Comparison of ENCODE assay signal across 6 cellular contexts in the genomic region with DNA sequence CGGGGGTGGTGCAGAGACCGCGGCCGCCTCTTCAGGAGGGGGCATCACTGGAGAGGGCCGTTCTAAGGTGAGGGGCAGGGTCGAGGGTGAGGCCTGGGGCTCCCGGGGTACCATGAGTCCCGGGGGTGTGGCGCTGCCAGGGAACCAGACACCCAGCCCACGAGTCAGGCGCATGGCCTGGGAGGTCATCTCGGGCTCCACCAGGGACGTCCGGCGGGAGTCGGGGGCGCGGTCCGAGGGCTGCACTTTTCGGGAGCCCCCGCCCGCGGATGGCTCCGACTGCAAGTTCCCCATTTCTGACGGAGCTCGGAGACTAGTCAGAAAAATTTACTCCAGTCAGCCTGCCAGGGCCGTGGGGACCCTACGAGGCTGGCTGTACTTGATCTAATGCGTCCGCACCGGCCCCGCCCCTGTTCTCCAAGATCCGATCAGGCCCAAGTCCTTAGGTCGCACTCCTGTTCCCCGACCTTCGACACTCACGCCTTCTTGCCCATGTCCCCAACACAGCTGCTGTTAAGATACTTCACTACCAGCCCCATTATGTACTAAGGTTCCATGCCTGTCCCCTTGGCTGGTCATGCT. TPM values are rescaled to one million over a fixed set of nuclear protein-coding genes. Genes with fewer than 3 reads are reported as not detected.
DNase-seq lines count a peak whose midpoint lies in the region; ATAC-seq, FAIRE-seq and TF ChIP-seq lines count a peak whose summit lies in the region.

No MANE protein-coding gene starts in this region.

- H2AFZ ChIP-seq in K562 (ENCODE audit: low read depth, low read length): peak overlapping the region; percentile 60; the same call in 1 of the 2 replicates

- H3K4me1 ChIP-seq in K562 (replicated peaks in 1 of 2; ENCODE audit: control insufficient read depth in 2 of 2, insufficient read depth in 2 of 2, low read length in 2 of 2): peaks cover 6 to 56% of the 10 kb centered on the region in 2 experiments; a peak in 3 of 5 replicates

- POLR2A ChIA-PET in K562 (lab: Yijun Ruan, JAX): interaction anchor here (0.6 to 1.7 kb wide), 13 partner anchors 9 to 455 kb away, joined by 3 to 27 read pairs (median 4); partner anchors contain the start of genes FAM98C and PSMD8

- peak overlapping the region; percentile 96 for H3K4me3 Mint-ChIP-seq in neural crest cell

- peak overlapping the region; percentile 70 for H3K4me2 ChIP-seq in K562 (ENCODE audit: insufficient read depth, low read length)

- H3K4me3 ChIP-seq in HFF-Myc (replicated peaks; ENCODE audit: low read depth, low read length): peak overlapping the region; percentile 79
- peak overlapping the region; percentile 49 for H3K4me3 ChIP-seq in K562

- peaks cover 3% of the 10 kb centered on the region; the same call in 1 of the 2 replicates for H4K20me1 ChIP-seq in K562 (replicated peaks; ENCODE audit: control insufficient read depth, insufficient read depth, low read length)

- H3K4me1 Mint-ChIP-seq in neural crest cell: peaks cover 29% of the 10 kb centered on the region

- no peak for TF ChIP-seq POLR2A in K562 (conservative IDR thresholded peaks at IDR 0.05)

- intact Hi-C loops in K562 (cut with micrococcal nuclease): loop anchor here (5.0 kb wide), 2 partner anchors 50 to 145 kb away; partner anchors contain the start of gene CATSPERG

- H3K79me2 ChIP-seq in K562 (ENCODE audit: control insufficient read depth, insufficient read depth, low read length): 0 out of 3 replicates have a peak, but pooled peaks cover 2% of the 10 kb centered on the region

- no peak for TF ChIP-seq CTCF in HFF-Myc (IDR thresholded peaks at IDR 0.05; ENCODE audit: low read depth, low read length, missing control alignments)
- no peak for TF ChIP-seq CTCF in K562 (IDR thresholded peaks at IDR 0.05 in 2 of 3, conservative IDR thresholded peaks at IDR 0.05 in 1 of 3; ENCODE audit: insufficient read depth in 2 of 3, low read depth in 1 of 3, low read length in 3 of 3)
- no peak for TF ChIP-seq CTCF in neural crest cell (conservative IDR thresholded peaks at IDR 0.05)

- in situ Hi-C loops in K562 (cut with MboI): no loop called here

- peaks cover 42% of the 10 kb centered on the region; the same call in 2 of the 3 replicates for H3K36me3 ChIP-seq in K562 (ENCODE audit: control insufficient read depth, insufficient read depth, low read length)

- DNase-seq in HFF-Myc (ENCODE audit: extremely low read depth, low read depth) (no peak), K562 (ENCODE audit: extremely low read depth in 1 of 4, low spot score in 3 of 4) (peak in 2 of 4 experiments; percentile 42 to 78), neural crest cell (ENCODE audit: low read depth, low spot score) (no peak), hippocampal formation (lab: John Stamatoyannopoulos, UW) (no peak), HuH-7.5 (ENCODE audit: low spot score) (no peak), activated gamma-delta T cell (lab: John Stamatoyannopoulos, UW) (no peak)

- no peaks in the 10 kb centered on the region for H3K27me3 ChIP-seq in K562 (ENCODE audit: control insufficient read depth in 2 of 2, insufficient read depth in 2 of 2, low read length in 2 of 2)

- H3K9me1 ChIP-seq in K562 (ENCODE audit: control insufficient read depth, insufficient read depth, low read length): peaks cover 3% of the 10 kb centered on the region

- TF ChIP-seq RAD21 in K562 (CRISPR knock-in tag; conservative IDR thresholded peaks at IDR 0.05 in 1 of 2, IDR thresholded peaks at IDR 0.05 in 1 of 2): no peak

- BruUV-seq in K562 (replicated peaks; lab: Mats Ljungman, UMichigan): no TSS peak

- peak; percentile 9; the same call in 2 of the 3 replicates for ATAC-seq in K562

- no peaks in the 10 kb centered on the region for H3K9me3 ChIP-seq in K562 (replicated peaks; ENCODE audit: control insufficient read depth, insufficient read depth, low read depth, low read length)

- H3K27me3 Mint-ChIP-seq in neural crest cell (ENCODE audit: low read depth): peaks cover 4% of the 10 kb centered on the region

- no peaks in the 10 kb centered on the region for H3K9me3 Mint-ChIP-seq in neural crest cell

- peak overlapping the region; percentile 33; the same call in 2 of the 3 replicates for H3K27ac ChIP-seq in K562 (ENCODE audit: extremely low read depth, low read depth, low read length)

- TF ChIP-seq EP300 in K562 (IDR thresholded peaks at IDR 0.05; ENCODE audit: low read length): no peak

- H3K27ac Mint-ChIP-seq in neural crest cell (ENCODE audit: unreplicated experiment): peak overlapping the region; percentile 78

- H3K9ac ChIP-seq in K562 (ENCODE audit: insufficient read depth in 1 of 2, low read depth in 2 of 2, low read length in 2 of 2): peak overlapping the region; percentile 17 to 81; a peak in 3 of 4 replicates

- WGBS in K562 (ENCODE audit: insufficient coverage, low coverage, missing lambda C conversion rate): 7% methylated on average over 28 of the region's 37 CpGs

- peak; percentile 75 for FAIRE-seq in K562 (lab: Jason Lieb, UNC)

- CTCF ChIA-PET in K562 (lab: Yijun Ruan, JAX; ENCODE audit: low intra/inter-chr PET ratio): interaction anchor here (0.6 kb wide), 1 partner anchor 20 kb away, joined by 5 read pairs; no protein-coding TSS in a partner anchor

- H3K36me3 Mint-ChIP-seq in neural crest cell (ENCODE audit: low read depth): peaks cover 8% of the 10 kb centered on the region

RNA-seq across cellular contexts. Expression of gene GGN, which starts 0.8 kb away (rescaled TPM):
- 0.12 TPM in 1 of 2 replicates, not detected in the other for total RNA-seq in K562 (2011; cell fraction: chromatin; rRNA removed; ENCODE audit: low replicate concordance)
- 0.50 TPM in 1 of 2 replicates, not detected in the other for total RNA-seq in K562 (2011; cell fraction: nucleolus; rRNA removed)
- 0.15 TPM in 1 of 2 replicates, not detected in the other for total RNA-seq in K562 (2011; cell fraction: nucleoplasm; rRNA removed)
- total RNA-seq in K562 (2014; rRNA removed) (not detected in 2 replicates), K562 (2014; rRNA removed; fragmentation: Illumina TruSeq; extraction: Trizol) (not detected in 2 replicates), K562 (2015; rRNA removed; fragmentation: Illumina TruSeq; extraction: Trizol) (not detected in 2 replicates), K562 (2021) (0.25 and 0.33 TPM in 2 replicates), neural crest cell (1.4 and 2.2 TPM in 2 replicates)
- polyA plus RNA-seq in K562 (2011; rRNA removed) (0.12 TPM in 1 of 2 replicates, not detected in the other), K562 (2014; fragmentation: Illumina TruSeq; extraction: Trizol) (not detected in 2 replicates), K562 (2014; fragmentation: Nextera tagmentation; extraction: Ambion mirVana) (not detected), K562 (2014; rRNA removed) (0.15 and 0.16 TPM in 2 replicates)
- 0.03 and 0.04 TPM in 2 replicates for polyA plus RNA-seq in K562 (2011; cell fraction: cytosol; rRNA removed)
- polyA plus RNA-seq in K562 (2011; cell fraction: nucleus; rRNA removed): 0.46 and 0.63 TPM in 2 replicates
- polyA plus RNA-seq in K562 (2012): 0.52 and 0.94 TPM in 2 replicates
- not detected in 2 replicates for polyA minus RNA-seq in K562 (2011; rRNA and poly(A)+ RNA removed)
- not detected in 2 replicates for polyA minus RNA-seq in K562 (2011; cell fraction: cytosol; rRNA and poly(A)+ RNA removed)
- 0.54 TPM in 1 of 2 replicates, not detected in the other for polyA minus RNA-seq in K562 (2011; cell fraction: nucleus; rRNA and poly(A)+ RNA removed)

RNA-seq across cellular contexts. Expression of gene SPRED3, which starts 1.4 kb away (rescaled TPM):
- 7.2 and 10.1 TPM in 2 replicates for total RNA-seq in K562 (2011; cell fraction: chromatin; rRNA removed; ENCODE audit: low replicate concordance)
- 3.6 and 6.3 TPM in 2 replicates for total RNA-seq in K562 (2011; cell fraction: nucleolus; rRNA removed)
- total RNA-seq in K562 (2011; cell fraction: nucleoplasm; rRNA removed): 4.3 and 11.0 TPM in 2 replicates
- total RNA-seq in K562 (2014; rRNA removed): 0.05 and 0.41 TPM in 2 replicates
- 0.32 and 0.36 TPM in 2 replicates for total RNA-seq in K562 (2014; rRNA removed; fragmentation: Illumina TruSeq; extraction: Trizol)
- total RNA-seq in K562 (2015; rRNA removed; fragmentation: Illumina TruSeq; extraction: Trizol): 0.15 and 0.25 TPM in 2 replicates
- 0.81 and 0.95 TPM in 2 replicates for total RNA-seq in K562 (2021)
- 0.47 and 0.62 TPM in 2 replicates for polyA plus RNA-seq in K562 (2011; rRNA removed)
- polyA plus RNA-seq in K562 (2011; cell fraction: cytosol; rRNA removed): 0.57 and 0.58 TPM in 2 replicates
- 3.0 and 4.3 TPM in 2 replicates for polyA plus RNA-seq in K562 (2011; cell fraction: nucleus; rRNA removed)
- 0.70 and 3.0 TPM in 2 replicates for polyA plus RNA-seq in K562 (2012)
- polyA plus RNA-seq in K562 (2014; fragmentation: Illumina TruSeq; extraction: Trizol): 0.30 and 0.89 TPM in 2 replicates
- polyA plus RNA-seq in K562 (2014; fragmentation: Nextera tagmentation; extraction: Ambion mirVana): under 1 TPM; 0.21 to 0.25 TPM
- 0.63 and 1.3 TPM in 2 replicates for polyA plus RNA-seq in K562 (2014; rRNA removed)
- polyA minus RNA-seq in K562 (2011; rRNA and poly(A)+ RNA removed): 0.03 and 0.39 TPM in 2 replicates
- not detected in 2 replicates for polyA minus RNA-seq in K562 (2011; cell fraction: cytosol; rRNA and poly(A)+ RNA removed)
- 0.89 and 1.3 TPM in 2 replicates for polyA minus RNA-seq in K562 (2011; cell fraction: nucleus; rRNA and poly(A)+ RNA removed)
- total RNA-seq in neural crest cell: 11.2 and 12.0 TPM in 2 replicates

RNA-seq across cellular contexts. Expression of gene PSMD8, which starts 12.7 kb away (rescaled TPM):
- total RNA-seq in K562 (2011; cell fraction: chromatin; rRNA removed; ENCODE audit: low replicate concordance): 76.7 and 164 TPM in 2 replicates
- 169 and 187 TPM in 2 replicates for total RNA-seq in K562 (2011; cell fraction: nucleolus; rRNA removed)
- 126 and 134 TPM in 2 replicates for total RNA-seq in K562 (2011; cell fraction: nucleoplasm; rRNA removed)
- total RNA-seq in K562 (2014; rRNA removed): 379 and 498 TPM in 2 replicates
- total RNA-seq in K562 (2014; rRNA removed; fragmentation: Illumina TruSeq; extraction: Trizol): 222 and 257 TPM in 2 replicates
- 315 and 317 TPM in 2 replicates for total RNA-seq in K562 (2015; rRNA removed; fragmentation: Illumina TruSeq; extraction: Trizol)
- total RNA-seq in K562 (2021): 304 and 317 TPM in 2 replicates
- polyA plus RNA-seq in K562 (2011; rRNA removed): 561 and 583 TPM in 2 replicates
- polyA plus RNA-seq in K562 (2011; cell fraction: cytosol; rRNA removed): 760 and 1,382 TPM in 2 replicates
- 215 and 238 TPM in 2 replicates for polyA plus RNA-seq in K562 (2011; cell fraction: nucleus; rRNA removed)
- 347 and 565 TPM in 2 replicates for polyA plus RNA-seq in K562 (2012)
- 377 and 397 TPM in 2 replicates for polyA plus RNA-seq in K562 (2014; fragmentation: Illumina TruSeq; extraction: Trizol)
- polyA plus RNA-seq in K562 (2014; fragmentation: Nextera tagmentation; extraction: Ambion mirVana): 100 to 1,000 TPM; 130 to 244 TPM
- 372 and 502 TPM in 2 replicates for polyA plus RNA-seq in K562 (2014; rRNA removed)
- polyA minus RNA-seq in K562 (2011; rRNA and poly(A)+ RNA removed): 222 and 326 TPM in 2 replicates
- polyA minus RNA-seq in K562 (2011; cell fraction: cytosol; rRNA and poly(A)+ RNA removed): 135 and 197 TPM in 2 replicates
- 64.9 and 72.1 TPM in 2 replicates for polyA minus RNA-seq in K562 (2011; cell fraction: nucleus; rRNA and poly(A)+ RNA removed)
- 186 and 190 TPM in 2 replicates for total RNA-seq in neural crest cell

RNA-seq across cellular contexts. Expression of gene FAM98C, which starts 15.8 kb away (rescaled TPM):
- total RNA-seq in K562 (2011; cell fraction: chromatin; rRNA removed; ENCODE audit: low replicate concordance): 20.3 and 72.0 TPM in 2 replicates
- total RNA-seq in K562 (2011; cell fraction: nucleolus; rRNA removed): 76.2 and 91.1 TPM in 2 replicates
- 41.2 and 45.5 TPM in 2 replicates for total RNA-seq in K562 (2011; cell fraction: nucleoplasm; rRNA removed)
- total RNA-seq in K562 (2014; rRNA removed) (28.3 and 31.2 TPM in 2 replicates), K562 (2014; rRNA removed; fragmentation: Illumina TruSeq; extraction: Trizol) (6.8 and 7.2 TPM in 2 replicates), K562 (2015; rRNA removed; fragmentation: Illumina TruSeq; extraction: Trizol) (12.6 and 13.7 TPM in 2 replicates), K562 (2021) (26.0 and 26.7 TPM in 2 replicates), neural crest cell (10.6 and 11.8 TPM in 2 replicates)
- polyA plus RNA-seq in K562 (2011; rRNA removed) (16.0 and 22.7 TPM in 2 replicates), K562 (2014; fragmentation: Illumina TruSeq; extraction: Trizol) (9.6 and 13.1 TPM in 2 replicates), K562 (2014; fragmentation: Nextera tagmentation; extraction: Ambion mirVana) (1 to 10 TPM; 1.7 to 4.3 TPM), K562 (2014; rRNA removed) (40.8 and 43.8 TPM in 2 replicates)
- 25.2 and 53.5 TPM in 2 replicates for polyA plus RNA-seq in K562 (2011; cell fraction: cytosol; rRNA removed)
- 72.4 and 115 TPM in 2 replicates for polyA plus RNA-seq in K562 (2011; cell fraction: nucleus; rRNA removed)
- polyA plus RNA-seq in K562 (2012): 18.2 and 37.7 TPM in 2 replicates
- 3.4 and 5.0 TPM in 2 replicates for polyA minus RNA-seq in K562 (2011; rRNA and poly(A)+ RNA removed)
- polyA minus RNA-seq in K562 (2011; cell fraction: cytosol; rRNA and poly(A)+ RNA removed): 17.2 and 20.5 TPM in 2 replicates
- 17.5 and 23.6 TPM in 2 replicates for polyA minus RNA-seq in K562 (2011; cell fraction: nucleus; rRNA and poly(A)+ RNA removed)

RNA-seq across cellular contexts. Expression of gene RASGRP4, which starts 39.0 kb away (rescaled TPM):
- 5.4 and 14.4 TPM in 2 replicates for total RNA-seq in K562 (2011; cell fraction: chromatin; rRNA removed; ENCODE audit: low replicate concordance)
- total RNA-seq in K562 (2011; cell fraction: nucleolus; rRNA removed): 6.4 and 8.8 TPM in 2 replicates
- 5.6 and 10.2 TPM in 2 replicates for total RNA-seq in K562 (2011; cell fraction: nucleoplasm; rRNA removed)
- 2.8 and 3.8 TPM in 2 replicates for total RNA-seq in K562 (2014; rRNA removed)
- total RNA-seq in K562 (2014; rRNA removed; fragmentation: Illumina TruSeq; extraction: Trizol): 1.1 TPM in 2 replicates
- total RNA-seq in K562 (2015; rRNA removed; fragmentation: Illumina TruSeq; extraction: Trizol): 3.5 and 3.8 TPM in 2 replicates
- 3.9 TPM in 2 replicates for total RNA-seq in K562 (2021)
- 4.5 and 11.4 TPM in 2 replicates for polyA plus RNA-seq in K562 (2011; rRNA removed)
- polyA plus RNA-seq in K562 (2011; cell fraction: cytosol; rRNA removed): 11.2 and 13.0 TPM in 2 replicates
- 23.4 and 27.1 TPM in 2 replicates for polyA plus RNA-seq in K562 (2011; cell fraction: nucleus; rRNA removed)
- 5.5 and 22.2 TPM in 2 replicates for polyA plus RNA-seq in K562 (2012)
- 4.4 and 4.8 TPM in 2 replicates for polyA plus RNA-seq in K562 (2014; fragmentation: Illumina TruSeq; extraction: Trizol)
- under 1 TPM; 0.39 to 0.55 TPM for polyA plus RNA-seq in K562 (2014; fragmentation: Nextera tagmentation; extraction: Ambion mirVana)
- 3.4 and 4.6 TPM in 2 replicates for polyA plus RNA-seq in K562 (2014; rRNA removed)
- 1.8 and 2.5 TPM in 2 replicates for polyA minus RNA-seq in K562 (2011; rRNA and poly(A)+ RNA removed)
- 4.3 and 6.2 TPM in 2 replicates for polyA minus RNA-seq in K562 (2011; cell fraction: cytosol; rRNA and poly(A)+ RNA removed)
- polyA minus RNA-seq in K562 (2011; cell fraction: nucleus; rRNA and poly(A)+ RNA removed): 3.0 and 5.6 TPM in 2 replicates
- total RNA-seq in neural crest cell: 0.43 and 0.58 TPM in 2 replicates
